Comparison of ENCODE assay signal across 8 cellular contexts in the genomic region with DNA sequence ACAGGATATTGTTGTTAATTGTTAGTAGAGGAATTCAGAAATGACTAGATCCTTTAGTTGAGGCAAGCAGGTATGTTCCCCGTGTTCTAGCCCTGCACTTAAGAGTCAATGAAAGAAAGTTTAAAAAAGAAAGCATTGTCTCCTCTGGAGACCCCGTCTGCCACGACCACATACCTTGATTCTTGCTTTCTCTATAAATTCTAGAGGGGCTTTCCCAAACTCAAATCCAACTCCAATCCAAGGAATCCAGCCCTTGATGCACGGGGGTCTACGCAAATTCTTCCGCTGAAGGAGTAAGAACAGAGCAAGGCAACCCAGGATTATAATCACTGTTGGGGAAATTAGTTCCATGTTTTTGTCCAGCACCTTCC. TPM values are rescaled to one million over a fixed set of nuclear protein-coding genes. Genes with fewer than 3 reads are reported as not detected.
DNase-seq lines count a peak whose midpoint lies in the region; ATAC-seq and TF ChIP-seq lines count a peak whose summit lies in the region.

No MANE protein-coding gene starts in this region.

- no peaks in the 10 kb centered on the region for H3K27me3 ChIP-seq in ascending aorta
- peaks cover 0 to 41% of the 10 kb centered on the region in 2 donors for H3K27me3 ChIP-seq in left lung
- no peaks in the 10 kb centered on the region for H3K27me3 ChIP-seq in testis

- peak overlapping the region; percentile 81 for H3K4me3 Mint-ChIP-seq in activated CD4-positive, alpha-beta T cell treated with anti-CD3 and anti-CD28 coated beads, Interleukin-2, amount 10 ng/mL, durations not matched to agents 7 days and 5 days

- ATAC-seq in left lung (peak; percentile 6), sciatic nerve (no peak)

- H3K36me3 ChIP-seq in ascending aorta (no peaks in the 10 kb centered on the region), left lung (no peaks in the 10 kb centered on the region), testis (ENCODE audit: low read depth, missing control alignments) (no peaks in the 10 kb centered on the region)

- WGBS in testis, 2 donors = 2 to 5% methylated on average over 6 of the region's 6 CpGs

- H3K9me3 Mint-ChIP-seq in activated CD4-positive, alpha-beta T cell treated with anti-CD3 and anti-CD28 coated beads, Interleukin-2, amount 10 ng/mL, durations not matched to agents 7 days and 5 days = no peaks in the 10 kb centered on the region

- H3K9me3 ChIP-seq in ascending aorta = no peaks in the 10 kb centered on the region
- H3K9me3 ChIP-seq in left lung = no peaks in the 10 kb centered on the region
- H3K9me3 ChIP-seq in testis = no peaks in the 10 kb centered on the region

- peak overlapping the region; percentile 85 to 90 for H3K4me3 ChIP-seq in ascending aorta
- peak overlapping the region; percentile 74 to 89 for H3K4me3 ChIP-seq in left lung
- H3K4me3 ChIP-seq in testis = peak overlapping the region; percentile 70 to 86

- no peak overlapping the region for H3K27ac Mint-ChIP-seq in activated CD4-positive, alpha-beta T cell treated with anti-CD3 and anti-CD28 coated beads, Interleukin-2, amount 10 ng/mL, durations not matched to agents 7 days and 5 days

- POLR2A ChIA-PET in activated CD4-positive, alpha-beta T cell treated with anti-CD3 and anti-CD28 coated beads, Interleukin-2, amount 10 ng/mL, durations not matched to agents 7 days and 5 days (lab: Charles Lee) = no interaction called here

- peaks cover 13% of the 10 kb centered on the region for H3K4me1 Mint-ChIP-seq in activated CD4-positive, alpha-beta T cell treated with anti-CD3 and anti-CD28 coated beads, Interleukin-2, amount 10 ng/mL, durations not matched to agents 7 days and 5 days

- DNase-seq in activated CD4-positive, alpha-beta T cell treated with anti-CD3 and anti-CD28 coated beads, Interleukin-2, amount 10 ng/mL, durations not matched to agents 7 days and 5 days = no peak
- DNase-seq in activated CD4-positive, alpha-beta T cell treated with anti-CD3 and anti-CD28 coated beads, Interleukin-2, amount 50 U/mL, for 1 hour = no peak
- no peak for DNase-seq in ascending aorta (ENCODE audit: low spot score in 2 of 2)
- no peak for DNase-seq in left lung
- no peak for DNase-seq in testis
- no peak for DNase-seq in sciatic nerve (ENCODE audit: low spot score)
- DNase-seq in anterior cingulate cortex (lab: John Stamatoyannopoulos, UW) = no peak
- DNase-seq in EL = no peak

- CTCF ChIA-PET in activated CD4-positive, alpha-beta T cell treated with anti-CD3 and anti-CD28 coated beads, Interleukin-2, amount 10 ng/mL, durations not matched to agents 7 days and 5 days (lab: Charles Lee) = no interaction called here

- no peaks in the 10 kb centered on the region for H3K36me3 Mint-ChIP-seq in activated CD4-positive, alpha-beta T cell treated with anti-CD3 and anti-CD28 coated beads, Interleukin-2, amount 10 ng/mL, durations not matched to agents 7 days and 5 days (ENCODE audit: low read depth)

- no peak for TF ChIP-seq POLR2A in testis (IDR thresholded peaks at IDR 0.05)

- TF ChIP-seq CTCF in ascending aorta (IDR thresholded peaks at IDR 0.05) (no peak), left lung (IDR thresholded peaks at IDR 0.05) (no peak), testis (IDR thresholded peaks at IDR 0.05) (no peak)

- peaks cover 49% of the 10 kb centered on the region for H3K27me3 Mint-ChIP-seq in activated CD4-positive, alpha-beta T cell treated with anti-CD3 and anti-CD28 coated beads, Interleukin-2, amount 10 ng/mL, durations not matched to agents 7 days and 5 days

- intact Hi-C loops in ascending aorta (cut with DNase I) = loop anchor here (2.0 kb wide), 1 partner anchor 521 kb away; no protein-coding TSS in a partner anchor
- intact Hi-C loops in left lung (cut with DNase I) = no loop called here
- intact Hi-C loops in testis (cut with DNase I; ENCODE audit: low total_unique reads) = no loop called here
- intact Hi-C loops in sciatic nerve (cut with DNase I) = no loop called here

- H3K27ac ChIP-seq in ascending aorta (no peak overlapping the region), left lung (peak overlapping the region; percentile 72 to 87), testis (peak overlapping the region; percentile 89 to 91)

- peaks cover 0 to 4% of the 10 kb centered on the region in 2 donors for H3K4me1 ChIP-seq in ascending aorta
- peaks cover 0 to 16% of the 10 kb centered on the region in 2 donors for H3K4me1 ChIP-seq in left lung
- no peaks in the 10 kb centered on the region for H3K4me1 ChIP-seq in testis

RNA-seq across cellular contexts. Expression of gene CYP39A1, which starts 0.4 kb away (rescaled TPM):
- total RNA-seq in activated CD4-positive, alpha-beta T cell treated with anti-CD3 and anti-CD28 coated beads, Interleukin-2, amount 10 ng/mL, durations not matched to agents 7 days and 5 days = not detected
- 1.4 TPM for total RNA-seq in ascending aorta
- 10 to 100 TPM in 1 of 2 donors, 1 to 10 TPM in 1; 4.5 to 11.8 TPM for total RNA-seq in left lung
- total RNA-seq in testis = 10 to 100 TPM; 13.5 to 14.1 TPM
- polyA plus RNA-seq in testis (ENCODE audit: insufficient read depth, low read depth, low replicate concordance) = 6.5 TPM
- total RNA-seq in sciatic nerve = 8.3 TPM

RNA-seq across cellular contexts. Expression of gene SLC25A27, which starts 0.6 kb away (rescaled TPM):
- total RNA-seq in activated CD4-positive, alpha-beta T cell treated with anti-CD3 and anti-CD28 coated beads, Interleukin-2, amount 10 ng/mL, durations not matched to agents 7 days and 5 days = not detected
- total RNA-seq in ascending aorta = 11.7 TPM
- 10 to 100 TPM in 1 of 2 donors, 1 to 10 TPM in 1; 8.1 to 12.4 TPM for total RNA-seq in left lung
- total RNA-seq in testis = 10 to 100 TPM; 72.8 to 81.8 TPM
- polyA plus RNA-seq in testis (ENCODE audit: insufficient read depth, low read depth, low replicate concordance) = 26.3 TPM
- total RNA-seq in sciatic nerve = 49.0 TPM

RNA-seq across cellular contexts. Expression of gene TDRD6, which starts 35.5 kb away (rescaled TPM):
- not detected for total RNA-seq in activated CD4-positive, alpha-beta T cell treated with anti-CD3 and anti-CD28 coated beads, Interleukin-2, amount 10 ng/mL, durations not matched to agents 7 days and 5 days
- total RNA-seq in ascending aorta (0.53 TPM), left lung (under 1 TPM; 0.34 to 0.38 TPM), testis (10 to 100 TPM; 28.1 to 42.2 TPM), sciatic nerve (1.9 TPM)
- 51.3 TPM for polyA plus RNA-seq in testis (ENCODE audit: insufficient read depth, low read depth, low replicate concordance)

Comparison
In these comparisons a context has a peak if more than half of its experiments do, and no peak if none do; other contexts are left out.
1. H3K27ac ChIP-seq: peak in left lung (2 of 2) and testis (2 of 2); none in ascending aorta (0 of 2).
2. RNA of gene SLC25A27, which starts 0.6 kb away (total RNA-seq): 72.8 to 81.8 TPM in testis, 49.0 TPM in sciatic nerve (single experiment), 8.1 to 12.4 TPM in left lung and 11.7 TPM in ascending aorta (single experiment); not detected in activated CD4-positive, alpha-beta T cell treated with anti-CD3 and anti-CD28 coated beads, Interleukin-2, amount 10 ng/mL, durations not matched to agents 7 days and 5 days; every median in the first group is over 4 times any median in the second.
3. RNA of gene TDRD6, which starts 35.5 kb away (total RNA-seq): 28.1 to 42.2 TPM in testis; 1.9 TPM in sciatic nerve (single experiment), 0.53 TPM in ascending aorta (single experiment), 0.34 to 0.38 TPM in left lung and not detected in activated CD4-positive, alpha-beta T cell treated with anti-CD3 and anti-CD28 coated beads, Interleukin-2, amount 10 ng/mL, durations not matched to agents 7 days and 5 days; every median in the first group is over 10 times any median in the second.
4. Peak in every context shown above with its lines, with median percentiles within 50 percentile points of each other: H3K4me3 ChIP-seq.